In the genomic region with DNA sequence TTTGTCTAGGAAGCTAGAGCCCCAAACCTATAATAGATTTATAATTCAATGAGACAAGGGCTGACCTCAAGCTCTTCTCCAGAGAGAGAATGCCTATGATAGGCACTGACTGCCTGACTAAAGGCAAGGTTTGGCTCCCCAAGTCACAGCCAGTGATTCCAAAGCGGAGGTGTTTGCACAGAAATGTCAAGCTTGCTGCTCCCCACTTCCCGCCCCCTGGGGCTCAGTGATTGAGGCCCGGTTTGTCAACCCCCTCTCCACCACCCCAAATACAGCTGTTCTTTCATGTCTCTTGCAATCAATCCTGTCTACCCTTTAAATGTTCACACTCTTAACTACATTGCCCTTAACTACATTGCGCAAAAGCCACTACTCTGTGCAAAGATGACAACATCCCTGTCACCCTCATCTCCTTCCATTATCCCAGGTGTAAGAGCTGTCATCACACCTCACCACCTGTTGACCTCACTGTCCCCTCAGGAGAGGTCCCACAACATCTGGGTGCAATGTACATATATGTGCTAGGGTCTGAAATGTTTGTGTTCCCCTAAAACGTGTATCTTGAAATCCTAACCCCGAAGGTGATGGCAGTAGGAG, we compare ENCODE assay signal across 15 cellular contexts.
"Had no signal": no experiment of that assay in that cellular context is flagged by ENCODE, and none has a peak within 500 bp of the region (broad histone marks: within the 10 kb centered on the region; RNA-seq: fewer than 3 reads in every experiment).

No MANE protein-coding gene starts in this region.

- H3K27me3 ChIP-seq: breast epithelium, esophagus muscularis mucosa, spleen had no signal

- H3K4me3 ChIP-seq: breast epithelium, esophagus muscularis mucosa, prostate gland, spleen had no signal

- H3K27ac ChIP-seq: breast epithelium, esophagus muscularis mucosa, prostate gland, spleen, VCaP had no signal

- H3K4me1 ChIP-seq: breast epithelium, prostate gland had no signal

- H3K4me3 Mint-ChIP-seq: activated CD4-positive, alpha-beta memory T cell treated with anti-CD3 and anti-CD28 coated beads, Interleukin-2, amount 10 ng/mL, durations not matched to agents 7 days and 5 days; activated CD4-positive, alpha-beta T cell treated with anti-CD3 and anti-CD28 coated beads for 36 hours; natural killer cell treated with Interleukin-12 subunit alpha and Interleukin-12 subunit beta and Interleukin-15 and Interleukin-18, amount 100 ng/mL, for 72 hours had no signal

- H3K27ac Mint-ChIP-seq: activated CD4-positive, alpha-beta memory T cell treated with anti-CD3 and anti-CD28 coated beads, Interleukin-2, amount 10 ng/mL, durations not matched to agents 7 days and 5 days; activated CD4-positive, alpha-beta T cell treated with anti-CD3 and anti-CD28 coated beads for 36 hours; activated naive CD4-positive, alpha-beta T cell treated with anti-CD3 and anti-CD28 coated beads, Interleukin-2, amount 50 U/mL, for 72 hours; natural killer cell treated with Interleukin-12 subunit alpha and Interleukin-12 subunit beta and Interleukin-15 and Interleukin-18, amount 100 ng/mL, for 72 hours had no signal

- DNase-seq: activated CD4-positive, alpha-beta memory T cell treated with anti-CD3 and anti-CD28 coated beads, Interleukin-2, amount 10 ng/mL, durations not matched to agents 7 days and 5 days; activated CD4-positive, alpha-beta T cell treated with anti-CD3 and anti-CD28 coated beads for 36 hours; activated effector memory CD4-positive, alpha-beta T cell treated with Interleukin-2 at 50 U/mL for 16 hours; aorta; mammary epithelial cell; spleen; stimulated activated CD4-positive, alpha-beta T cell treated with anti-CD3 and anti-CD28 coated beads, Interleukin-1b, Interleukin-23, amount 100 ng/mL, for 48 hours; stimulated activated naive CD4-positive, alpha-beta T cell; trophoblast cell had no signal

- H3K9me3 Mint-ChIP-seq: activated CD4-positive, alpha-beta memory T cell treated with anti-CD3 and anti-CD28 coated beads, Interleukin-2, amount 10 ng/mL, durations not matched to agents 7 days and 5 days; activated naive CD4-positive, alpha-beta T cell treated with anti-CD3 and anti-CD28 coated beads, Interleukin-2, amount 50 U/mL, for 72 hours; natural killer cell treated with Interleukin-12 subunit alpha and Interleukin-12 subunit beta and Interleukin-15 and Interleukin-18, amount 100 ng/mL, for 72 hours had no signal

- H3K36me3 ChIP-seq: breast epithelium, prostate gland had no signal

- H3K27me3 Mint-ChIP-seq: activated CD4-positive, alpha-beta memory T cell treated with anti-CD3 and anti-CD28 coated beads, Interleukin-2, amount 10 ng/mL, durations not matched to agents 7 days and 5 days; activated CD4-positive, alpha-beta T cell treated with anti-CD3 and anti-CD28 coated beads for 36 hours; natural killer cell treated with Interleukin-12 subunit alpha and Interleukin-12 subunit beta and Interleukin-15 and Interleukin-18, amount 100 ng/mL, for 72 hours had no signal

- H3K9me3 ChIP-seq: breast epithelium, esophagus muscularis mucosa, prostate gland, spleen had no signal
